25 cellular contexts compared by ENCODE assay signal in genomic region chr5:137098238-137098637, GRCh38.
DNase-seq lines count a peak whose midpoint lies in the region; ATAC-seq lines count a peak whose summit lies in the region.
"Had no signal": no experiment of that assay in that cellular context is flagged by ENCODE, and none has a peak within 500 bp of the region (broad histone marks: within the 10 kb centered on the region; RNA-seq: fewer than 3 reads in every experiment).

No MANE protein-coding gene starts in this region.

- no peak for ATAC-seq in GM18517 (IDR thresholded peaks at IDR 0.05; ENCODE audit: unreplicated experiment)
- ATAC-seq: A549; CD8-positive, alpha-beta T cell had no signal

- peak; percentile 11 for DNase-seq in islet precursor cell
- DNase-seq in mesenteric fat pad (ENCODE audit: low spot score): peak; percentile 67
- no peak for DNase-seq in NCI-H2171 (lab: John Stamatoyannopoulos, UW)
- DNase-seq: 8988T; ACHN; AML-193; BE2C; C1 segment of cervical spinal cord; Caco-2; Calu3; CD4-positive, alpha-beta memory T cell; CD4-positive, alpha-beta T cell; CD4-positive, CD25-positive, alpha-beta regulatory T cell; CD8-positive, alpha-beta memory T cell; CD8-positive, alpha-beta T cell; COR-L47; DMS 273 treated with DMSO at 0.1 percent for 48 hours; DMS153; DMS53; DMS79; DMS79 treated with DMSO at 0.1 percent for 48 hours; DND-41; EL had no signal
